17 cellular contexts compared by ENCODE assay signal in genomic region chr9:97321681-97322080, GRCh38. TPM values are rescaled to one million over a fixed set of nuclear protein-coding genes. Genes with fewer than 3 reads are reported as not detected.
DNase-seq lines count a peak whose midpoint lies in the region; ATAC-seq, FAIRE-seq and TF ChIP-seq lines count a peak whose summit lies in the region.
"Had no signal": no experiment of that assay in that cellular context is flagged by ENCODE, and none has a peak within 500 bp of the region (broad histone marks: within the 10 kb centered on the region; RNA-seq: fewer than 3 reads in every experiment).

No MANE protein-coding gene starts in this region.

- H3K27ac Mint-ChIP-seq in endothelial cell (ENCODE audit: unreplicated experiment), result peak overlapping the region; percentile 0
- H3K27ac Mint-ChIP-seq in stimulated activated naive B cell treated with anti-CD40 and anti-IgM and Interleukin-4, amounts not matched to agents 10 μg/mL and 1 μg/mL and 100 μg/mL, for 72 hours, result peak overlapping the region; percentile 6
- no peak overlapping the region for H3K27ac Mint-ChIP-seq in HFFc6
- H3K27ac Mint-ChIP-seq: B cell; CD4-positive, alpha-beta T cell; GM23338; H9 had no signal

- no peak overlapping the region for H2AFZ ChIP-seq in HepG2 (ENCODE audit: low read length)
- H2AFZ ChIP-seq: GM23338 had no signal

- CTCF ChIA-PET in HepG2 (lab: Yijun Ruan, JAX; ENCODE audit: low intra/inter-chr PET ratio, low total read pairs), result no interaction called here

- TF ChIP-seq EP300 in HepG2 (IDR thresholded peaks at IDR 0.05; ENCODE audit: low read depth in 2 of 2, low read length in 2 of 2), result no peak
- no peak for TF ChIP-seq EP300 in HepG2 (CRISPR knock-in tag; IDR thresholded peaks at IDR 0.05; ENCODE audit: borderline replicate concordance)
- TF ChIP-seq EP300 in esophagus muscularis mucosa (IDR thresholded peaks at IDR 0.05), result no peak

- H3K4me1 Mint-ChIP-seq in endothelial cell (ENCODE audit: unreplicated experiment) (peaks cover 23% of the 10 kb centered on the region), HFFc6 (ENCODE audit: low read depth) (no peaks in the 10 kb centered on the region)
- H3K4me1 Mint-ChIP-seq in stimulated activated naive B cell treated with anti-CD40 and anti-IgM and Interleukin-4, amounts not matched to agents 10 μg/mL and 1 μg/mL and 100 μg/mL, for 72 hours, result no peaks in the 10 kb centered on the region
- H3K4me1 Mint-ChIP-seq: B cell, GM23338 had no signal

- no peak for TF ChIP-seq CTCF in HepG2 (CRISPR knock-in tag; IDR thresholded peaks at IDR 0.05)
- no peak for TF ChIP-seq CTCF in right lobe of liver (IDR thresholded peaks at IDR 0.05)
- no peak for TF ChIP-seq CTCF in endothelial cell (IDR thresholded peaks at IDR 0.05; ENCODE audit: unreplicated experiment)
- TF ChIP-seq CTCF in D721Med (IDR thresholded peaks at IDR 0.05; ENCODE audit: insufficient read depth, missing control alignments), result no peak
- no peak for TF ChIP-seq CTCF in esophagus muscularis mucosa (IDR thresholded peaks at IDR 0.05)
- no peak for TF ChIP-seq CTCF in HFFc6 (IDR thresholded peaks at IDR 0.05)

- intact Hi-C loops in HepG2 (cut with micrococcal nuclease; ENCODE audit: unreplicated experiment) (no loop called here), right lobe of liver (cut with DNase I) (no loop called here), esophagus muscularis mucosa (cut with DNase I) (no loop called here)

- peaks cover 29% of the 10 kb centered on the region for H3K36me3 Mint-ChIP-seq in endothelial cell (ENCODE audit: low read depth, unreplicated experiment)
- peaks cover 36 to 65% of the 10 kb centered on the region in 2 donors for H3K36me3 Mint-ChIP-seq in stimulated activated naive B cell treated with anti-CD40 and anti-IgM and Interleukin-4, amounts not matched to agents 10 μg/mL and 1 μg/mL and 100 μg/mL, for 72 hours
- H3K36me3 Mint-ChIP-seq in HFFc6 (ENCODE audit: low read depth), result peaks cover 4% of the 10 kb centered on the region; the same call in 1 of the 2 replicates

- no peak overlapping the region for H3K9ac ChIP-seq in HepG2 (ENCODE audit: insufficient read depth, low read depth, low read length)

- no peaks in the 10 kb centered on the region; a peak in 1 of 5 replicates for H3K36me3 ChIP-seq in HepG2 (replicated peaks in 1 of 2; ENCODE audit: control insufficient read depth in 1 of 2, insufficient read depth in 2 of 2, low read length in 2 of 2)
- H3K36me3 ChIP-seq in right lobe of liver, result no peaks in the 10 kb centered on the region
- peaks cover 18 to 98% (median 74%) of the 10 kb centered on the region in 4 donors for H3K36me3 ChIP-seq in esophagus muscularis mucosa

- H3K4me3 ChIP-seq in HepG2 (replicated peaks in 1 of 3; ENCODE audit: insufficient read depth in 1 of 3, low read depth in 2 of 3, low read length in 3 of 3), result no peak overlapping the region
- no peak overlapping the region for H3K4me3 ChIP-seq in right lobe of liver
- no peak overlapping the region for H3K4me3 ChIP-seq in esophagus muscularis mucosa
- H3K4me3 ChIP-seq: GM23338 had no signal

- DNase-seq in HepG2 (ENCODE audit: low spot score) (no peak), right lobe of liver (no peak), endothelial cell (ENCODE audit: low spot score) (no peak), left kidney (ENCODE audit: low read depth, low spot score) (peak; percentile 4), D721Med (ENCODE audit: insufficient read length, low spot score) (no peak), esophagus muscularis mucosa (ENCODE audit: extremely low spot score) (no peak), HFFc6 (no peak)
- no peak for DNase-seq in stimulated activated naive B cell treated with anti-CD40 and anti-IgM and Interleukin-4, amounts not matched to agents 10 μg/mL and 1 μg/mL and 100 μg/mL, for 72 hours
- DNase-seq: C1 segment of cervical spinal cord; Calu3; CD4-positive, alpha-beta T cell; DMS79; H9 had no signal

- H4K20me1 ChIP-seq in HepG2 (ENCODE audit: insufficient read depth, low read length), result no peaks in the 10 kb centered on the region

- POLR2A ChIA-PET in HepG2 (lab: Yijun Ruan, JAX), result no interaction called here

- H3K4me1 ChIP-seq in HepG2 (ENCODE audit: insufficient read depth, low read length) (no peaks in the 10 kb centered on the region), right lobe of liver (no peaks in the 10 kb centered on the region), esophagus muscularis mucosa (no peaks in the 10 kb centered on the region)

- ATAC-seq in HepG2 (no peak), right lobe of liver (no peak)
- ATAC-seq in stimulated activated naive B cell treated with anti-CD40 and anti-IgM and Interleukin-4, amounts not matched to agents 10 μg/mL and 1 μg/mL and 100 μg/mL, for 72 hours (replicated peaks), result no peak
- ATAC-seq: GM23338 had no signal

- no peaks in the 10 kb centered on the region for H3K79me2 ChIP-seq in HepG2 (ENCODE audit: insufficient read depth, low read length)

- H3K9me3 ChIP-seq in HepG2 (ENCODE audit: low read length) (no peaks in the 10 kb centered on the region), right lobe of liver (no peaks in the 10 kb centered on the region), esophagus muscularis mucosa (no peaks in the 10 kb centered on the region)

- WGBS in HepG2 (ENCODE audit: low lambda C conversion rate), result 35% methylated on average over 4 of the region's 4 CpGs
- WGBS in right lobe of liver (ENCODE audit: insufficient coverage, low coverage, low lambda C conversion rate, missing lambda C conversion rate), result 74% methylated on average over 3 of the region's 4 CpGs
- WGBS in esophagus muscularis mucosa, result 63% methylated on average over 4 of the region's 4 CpGs

- TF ChIP-seq POLR2A in HepG2 (IDR thresholded peaks at IDR 0.05; ENCODE audit: insufficient read depth in 1 of 2, low read depth in 2 of 2, low read length in 2 of 2), result no peak
- no peak for TF ChIP-seq POLR2A in right lobe of liver (IDR thresholded peaks at IDR 0.05)
- TF ChIP-seq POLR2A in esophagus muscularis mucosa (IDR thresholded peaks at IDR 0.05; ENCODE audit: low read depth), result no peak

- H3K27me3 ChIP-seq in HepG2 (ENCODE audit: control insufficient read depth in 1 of 2, insufficient read depth in 2 of 2, low read length in 2 of 2), result no peaks in the 10 kb centered on the region; a peak in 1 of 5 replicates
- H3K27me3 ChIP-seq in right lobe of liver, result no peaks in the 10 kb centered on the region
- no peaks in the 10 kb centered on the region for H3K27me3 ChIP-seq in esophagus muscularis mucosa

- in situ Hi-C loops in HepG2 (cut with HindIII; ENCODE audit: extremely low pct_ligation_motif_present, low pct_unique_long_range_greater_than_20kb), result no loop called here

- TF ChIP-seq RAD21 in HepG2 (CRISPR knock-in tag; IDR thresholded peaks at IDR 0.05), result no peak

- FAIRE-seq in HepG2 (lab: Jason Lieb, UNC) (no peak), D721Med (lab: Jason Lieb, UNC) (no peak)
- FAIRE-seq: G401.6, GM12891 had no signal

- no peaks in the 10 kb centered on the region for H3K9me3 Mint-ChIP-seq in endothelial cell (ENCODE audit: unreplicated experiment)
- H3K9me3 Mint-ChIP-seq in stimulated activated naive B cell treated with anti-CD40 and anti-IgM and Interleukin-4, amounts not matched to agents 10 μg/mL and 1 μg/mL and 100 μg/mL, for 72 hours, result no peaks in the 10 kb centered on the region
- H3K9me3 Mint-ChIP-seq in HFFc6, result no peaks in the 10 kb centered on the region
- H3K9me3 Mint-ChIP-seq: CD4-positive, alpha-beta T cell; GM23338; H9 had no signal

- no peak overlapping the region for H3K4me2 ChIP-seq in HepG2 (ENCODE audit: low read depth, low read length)
- H3K4me2 ChIP-seq: GM23338 had no signal

- H3K27me3 Mint-ChIP-seq in endothelial cell (ENCODE audit: unreplicated experiment) (peaks cover 5% of the 10 kb centered on the region), HFFc6 (ENCODE audit: insufficient read depth) (no peaks in the 10 kb centered on the region; the same call in 1 of the 2 replicates)
- H3K27me3 Mint-ChIP-seq in stimulated activated naive B cell treated with anti-CD40 and anti-IgM and Interleukin-4, amounts not matched to agents 10 μg/mL and 1 μg/mL and 100 μg/mL, for 72 hours, result no peaks in the 10 kb centered on the region
- H3K27me3 Mint-ChIP-seq: B cell; CD4-positive, alpha-beta T cell had no signal

- BruUV-seq in HepG2 (replicated peaks; lab: Mats Ljungman, UMichigan), result no TSS peak

- H3K4me3 Mint-ChIP-seq in endothelial cell (ENCODE audit: unreplicated experiment) (no peak overlapping the region), HFFc6 (no peak overlapping the region)
- no peak overlapping the region for H3K4me3 Mint-ChIP-seq in stimulated activated naive B cell treated with anti-CD40 and anti-IgM and Interleukin-4, amounts not matched to agents 10 μg/mL and 1 μg/mL and 100 μg/mL, for 72 hours
- H3K4me3 Mint-ChIP-seq: B cell; CD4-positive, alpha-beta T cell; GM23338; H9 had no signal

- H3K27ac ChIP-seq in HepG2 (ENCODE audit: extremely low read length, insufficient read depth, low read length) (no peak overlapping the region), right lobe of liver (no peak overlapping the region), esophagus muscularis mucosa (replicated peaks in 1 of 4) (no peak overlapping the region)

RNA-seq across cellular contexts. Expression of gene CCDC180, which starts 14.2 kb away (rescaled TPM):
- total RNA-seq in HepG2 (2016; rRNA removed; fragmentation: Illumina TruSeq; extraction: Trizol) (1.5 and 2.5 TPM in 2 replicates), right lobe of liver (1 to 10 TPM in 3 of 6 experiments, under 1 TPM in 3; 0.31 to 1.5 (median 1.0) TPM), endothelial cell (ENCODE audit: unreplicated experiment) (7.7 TPM), esophagus muscularis mucosa (10 to 100 TPM in 1 of 4 donors, 1 to 10 TPM in 3; 1.9 to 15.0 (median 4.0) TPM)
- total RNA-seq in HepG2 (2016; cell fraction: cytosol; rRNA removed; fragmentation: Illumina TruSeq; extraction: Trizol; ENCODE audit: low read depth), result 7.5 and 9.6 TPM in 2 replicates
- total RNA-seq in HepG2 (2016; cell fraction: insoluble cytoplasmic fraction; rRNA removed; fragmentation: Illumina TruSeq; extraction: Trizol), result 0.43 and 1.6 TPM in 2 replicates
- 2.1 and 2.3 TPM in 2 replicates for total RNA-seq in HepG2 (2016; cell fraction: membrane; rRNA removed; fragmentation: Illumina TruSeq; extraction: Trizol)
- total RNA-seq in HepG2 (2016; cell fraction: nucleus; rRNA removed; fragmentation: Illumina TruSeq; extraction: Trizol), result 2.6 and 4.0 TPM in 2 replicates
- polyA plus RNA-seq in HepG2 (2011; rRNA removed), result 1.7 and 2.2 TPM in 2 replicates
- 0.23 and 0.51 TPM in 2 replicates for polyA plus RNA-seq in HepG2 (2011; cell fraction: cytosol; rRNA removed)
- 5.7 and 6.8 TPM in 2 replicates for polyA plus RNA-seq in HepG2 (2011; cell fraction: nucleus; rRNA removed)
- 3.1 and 4.3 TPM in 2 replicates for polyA plus RNA-seq in HepG2 (2012)
- 0.29 and 0.64 TPM in 2 replicates for polyA plus RNA-seq in HepG2 (2016; cell fraction: cytosol; fragmentation: Illumina TruSeq; extraction: Trizol; ENCODE audit: low read depth)
- 0.76 and 1.0 TPM in 2 replicates for polyA plus RNA-seq in HepG2 (2016; cell fraction: insoluble cytoplasmic fraction; fragmentation: Illumina TruSeq; extraction: Trizol; ENCODE audit: low read depth)
- polyA plus RNA-seq in HepG2 (2016; cell fraction: membrane; fragmentation: Illumina TruSeq; extraction: Trizol; ENCODE audit: low read depth), result 0.94 and 1.2 TPM in 2 replicates
- 7.2 and 9.1 TPM in 2 replicates for polyA plus RNA-seq in HepG2 (2016; cell fraction: nucleus; fragmentation: Illumina TruSeq; extraction: Trizol; ENCODE audit: insufficient read depth, low read depth)
- 1.7 and 4.3 TPM in 2 replicates for polyA minus RNA-seq in HepG2 (2011; rRNA and poly(A)+ RNA removed; ENCODE audit: low replicate concordance)
- polyA minus RNA-seq in HepG2 (2011; cell fraction: cytosol; rRNA and poly(A)+ RNA removed), result 1.9 TPM in 1 of 2 replicates, not detected in the other
- 8.9 and 9.3 TPM in 2 replicates for polyA minus RNA-seq in HepG2 (2011; cell fraction: nucleus; rRNA and poly(A)+ RNA removed)
- 1 to 10 TPM in 5 of 6 experiments, under 1 TPM in 1; 0.71 to 1.8 (median 1.2) TPM for total RNA-seq in HFFc6 (2021; fragmentation: NEBNext Ultra II Directional; extraction: Animal tissue kit (Norgen Biotek cat#: 25700))
